In genomic region chr1:83692524-83693336, GRCh38 we compare ENCODE assay signal across 8 cellular contexts.
DNase-seq lines count a peak whose midpoint lies in the region; ATAC-seq and TF ChIP-seq lines count a peak whose summit lies in the region.

No MANE protein-coding gene starts in this region.

- H3K36me3 Mint-ChIP-seq in activated CD4-positive, alpha-beta T cell treated with anti-CD3 and anti-CD28 coated beads for 36 hours (ENCODE audit: low read depth), result no peaks in the 10 kb centered on the region
- peaks cover 7% of the 10 kb centered on the region for H3K36me3 Mint-ChIP-seq in neural progenitor cell

- peaks cover 7% of the 10 kb centered on the region for H3K9me3 Mint-ChIP-seq in activated CD4-positive, alpha-beta T cell treated with anti-CD3 and anti-CD28 coated beads for 36 hours (ENCODE audit: low read depth)
- peaks cover 26% of the 10 kb centered on the region for H3K9me3 Mint-ChIP-seq in neural progenitor cell

- H3K27me3 ChIP-seq in fibroblast of lung (ENCODE audit: control insufficient read depth, insufficient read depth, low read length) (no peaks in the 10 kb centered on the region), neural progenitor cell (no peaks in the 10 kb centered on the region)

- peak overlapping the region; percentile 63 for H3K4me3 Mint-ChIP-seq in activated CD4-positive, alpha-beta T cell treated with anti-CD3 and anti-CD28 coated beads for 36 hours
- H3K4me3 Mint-ChIP-seq in neural progenitor cell, result peak overlapping the region; percentile 79

- CTCF ChIA-PET in activated CD4-positive, alpha-beta T cell treated with anti-CD3 and anti-CD28 coated beads for 36 hours (lab: Charles Lee), result no interaction called here

- POLR2A ChIA-PET in activated CD4-positive, alpha-beta T cell treated with anti-CD3 and anti-CD28 coated beads for 36 hours (lab: Charles Lee), result no interaction called here

- H3K4me2 ChIP-seq in fibroblast of lung (ENCODE audit: extremely low read depth, insufficient read depth, low read length), result peak overlapping the region; percentile 61
- peak overlapping the region; percentile 68 for H3K4me2 ChIP-seq in neural progenitor cell

- H3K9ac ChIP-seq in fibroblast of lung (ENCODE audit: insufficient read depth, low read length), result no peak overlapping the region
- no peak overlapping the region for H3K9ac ChIP-seq in neural progenitor cell

- H4K20me1 ChIP-seq in fibroblast of lung (ENCODE audit: control insufficient read depth, extremely low read depth, insufficient read depth, low read length), result no peaks in the 10 kb centered on the region
- no peaks in the 10 kb centered on the region for H4K20me1 ChIP-seq in neural progenitor cell (ENCODE audit: low read depth)

- peaks cover 25% of the 10 kb centered on the region for H3K4me1 Mint-ChIP-seq in activated CD4-positive, alpha-beta T cell treated with anti-CD3 and anti-CD28 coated beads for 36 hours
- peaks cover 68% of the 10 kb centered on the region for H3K4me1 Mint-ChIP-seq in neural progenitor cell

- H2AFZ ChIP-seq in fibroblast of lung (ENCODE audit: low read length), result peak overlapping the region; percentile 46
- no peak overlapping the region for H2AFZ ChIP-seq in neural progenitor cell (replicated peaks)

- H3K9me3 ChIP-seq in fibroblast of lung (ENCODE audit: control insufficient read depth, insufficient read depth, low read depth, low read length) (no peaks in the 10 kb centered on the region), neural progenitor cell (ENCODE audit: low read depth) (no peaks in the 10 kb centered on the region)

- H3K4me3 ChIP-seq in fibroblast of lung (replicated peaks in 1 of 4; ENCODE audit: control extremely low read depth in 1 of 4, insufficient read depth in 1 of 4, low read depth in 3 of 4, low read length in 4 of 4) (peak overlapping the region in 3 of 4 experiments; percentile 32 to 60 (median 43)), neural progenitor cell (peak overlapping the region; percentile 23)

- H3K79me2 ChIP-seq in fibroblast of lung (ENCODE audit: control insufficient read depth, insufficient read depth, low read length) (no peaks in the 10 kb centered on the region), neural progenitor cell (ENCODE audit: low read depth) (no peaks in the 10 kb centered on the region)

- peaks cover 42% of the 10 kb centered on the region for H3F3A ChIP-seq in neural progenitor cell (ENCODE audit: low read depth)

- peak overlapping the region; percentile 21 for H3K27ac Mint-ChIP-seq in activated CD4-positive, alpha-beta T cell treated with anti-CD3 and anti-CD28 coated beads for 36 hours
- peak overlapping the region; percentile 99 for H3K27ac Mint-ChIP-seq in neural progenitor cell

- peak; percentile 26 for DNase-seq in activated CD4-positive, alpha-beta T cell treated with anti-CD3 and anti-CD28 coated beads for 36 hours
- DNase-seq in activated CD4-positive, alpha-beta T cell treated with anti-CD3 and anti-CD28 coated beads for 1 hour, result no peak
- DNase-seq in SK-N-DZ (ENCODE audit: low spot score) (peak; percentile 86), fibroblast of lung (ENCODE audit: low read depth in 2 of 2) (peak; percentile 19 to 46), neural progenitor cell (ENCODE audit: low spot score) (peak; percentile 84), DMS114 treated with DMSO at 0.1 percent for 48 hours (lab: John Stamatoyannopoulos, UW; ENCODE audit: unreplicated experiment) (no peak), cerebellar nuclear complex (lab: John Stamatoyannopoulos, UW) (no peak)

- ATAC-seq in activated CD4-positive, alpha-beta T cell treated with anti-CD3 and anti-CD28 coated beads for 36 hours, result peak; percentile 74
- ATAC-seq in HG03103 (IDR thresholded peaks at IDR 0.05; ENCODE audit: low read depth, unreplicated experiment), result peak; percentile 52

- H3K4me1 ChIP-seq in fibroblast of lung (ENCODE audit: control insufficient read depth, extremely low read depth, insufficient read depth, low read length) (peaks cover 3% of the 10 kb centered on the region), neural progenitor cell (peaks cover 42% of the 10 kb centered on the region)

- H3K27me3 Mint-ChIP-seq in activated CD4-positive, alpha-beta T cell treated with anti-CD3 and anti-CD28 coated beads for 36 hours, result no peaks in the 10 kb centered on the region
- H3K27me3 Mint-ChIP-seq in neural progenitor cell (ENCODE audit: insufficient read depth, low read depth), result peaks cover 5% of the 10 kb centered on the region

- no peaks in the 10 kb centered on the region for H3K36me3 ChIP-seq in fibroblast of lung (ENCODE audit: control insufficient read depth, insufficient read depth, low read length)
- H3K36me3 ChIP-seq in neural progenitor cell, result no peaks in the 10 kb centered on the region

- H3K27ac ChIP-seq in fibroblast of lung (ENCODE audit: insufficient read depth, low read length) (no peak overlapping the region), neural progenitor cell (peak overlapping the region; percentile 94)

- intact Hi-C loops in activated CD4-positive, alpha-beta T cell treated with anti-CD3 and anti-CD28 coated beads for 36 hours (cut with DNase I, micrococcal nuclease), result no loop called here

- TF ChIP-seq CTCF in fibroblast of lung (conservative IDR thresholded peaks at IDR 0.05 in 1 of 2, IDR thresholded peaks at IDR 0.05 in 1 of 2; ENCODE audit: low read depth in 1 of 2, low read length in 2 of 2), result no peak
- TF ChIP-seq CTCF in neural progenitor cell (IDR thresholded peaks at IDR 0.05), result no peak

Comparison
In these comparisons a context has a peak if more than half of its experiments do, and no peak if none do; other contexts are left out.
1. DNase-seq: peak in activated CD4-positive, alpha-beta T cell treated with anti-CD3 and anti-CD28 coated beads for 36 hours (single experiment), SK-N-DZ (single experiment), fibroblast of lung (2 of 2) and neural progenitor cell (single experiment); none in activated CD4-positive, alpha-beta T cell treated with anti-CD3 and anti-CD28 coated beads for 1 hour (single experiment), DMS114 treated with DMSO at 0.1 percent for 48 hours (single experiment) and cerebellar nuclear complex (0 of 2).